9 cellular contexts compared by ENCODE assay signal in genomic region chr1:231162300-231162969, GRCh38. TPM values are rescaled to one million over a fixed set of nuclear protein-coding genes. Genes with fewer than 3 reads are reported as not detected.
DNase-seq lines count a peak whose midpoint lies in the region; ATAC-seq and TF ChIP-seq lines count a peak whose summit lies in the region.
"Had no signal": no experiment of that assay in that cellular context is flagged by ENCODE, and none has a peak within 500 bp of the region (broad histone marks: within the 10 kb centered on the region; RNA-seq: fewer than 3 reads in every experiment).

No MANE protein-coding gene starts in this region.

- intact Hi-C loops in CD8-positive, alpha-beta T cell (cut with DNase I, micrococcal nuclease): no loop called here

- CTCF ChIA-PET in CD8-positive, alpha-beta T cell (lab: Charles Lee): no interaction called here
- CTCF ChIA-PET in activated CD4-positive, alpha-beta memory T cell treated with anti-CD3 and anti-CD28 coated beads, Interleukin-2, amount 10 ng/mL, durations not matched to agents 7 days and 5 days (lab: Charles Lee): no interaction called here

- DNase-seq in CD8-positive, alpha-beta T cell: peak in 3 of 7 experiments; percentile 9 to 19 (median 13)
- DNase-seq in HT1080 (ENCODE audit: low read depth) (peak; percentile 26), foreskin fibroblast (peak; percentile 31 to 74), omental fat pad (ENCODE audit: low spot score) (no peak), NOMO-1 (lab: John Stamatoyannopoulos, UW; ENCODE audit: unreplicated experiment in 2 of 2) (no peak), medulla oblongata (ENCODE audit: extremely low spot score) (no peak)
- peak; percentile 30 for DNase-seq in activated CD4-positive, alpha-beta memory T cell treated with anti-CD3 and anti-CD28 coated beads, Interleukin-2, amount 10 ng/mL, durations not matched to agents 7 days and 5 days

- H3K36me3 ChIP-seq in CD8-positive, alpha-beta T cell (ENCODE audit: insufficient read depth, low read length): no peaks in the 10 kb centered on the region

- no peak overlapping the region for H3K27ac ChIP-seq in CD8-positive, alpha-beta T cell (ENCODE audit: low read depth, low read length)
- H3K27ac ChIP-seq: epithelial cell of prostate had no signal

- peak overlapping the region; percentile 18 for H3K4me3 Mint-ChIP-seq in CD8-positive, alpha-beta T cell
- no peak overlapping the region for H3K4me3 Mint-ChIP-seq in activated CD4-positive, alpha-beta memory T cell treated with anti-CD3 and anti-CD28 coated beads, Interleukin-2, amount 10 ng/mL, durations not matched to agents 7 days and 5 days

- ATAC-seq in CD8-positive, alpha-beta T cell: peak; percentile 56
- ATAC-seq in omental fat pad (ENCODE audit: low FRiP score) (peak; percentile 58), GM19324 (IDR thresholded peaks at IDR 0.05; ENCODE audit: low FRiP score, unreplicated experiment) (no peak)

- no peaks in the 10 kb centered on the region for H3K4me1 ChIP-seq in CD8-positive, alpha-beta T cell (ENCODE audit: insufficient read depth, low read length)

- no peak overlapping the region for H3K4me3 ChIP-seq in CD8-positive, alpha-beta T cell (ENCODE audit: low read depth, low read length)
- peak overlapping the region in 1 of 2 donors; percentile 25 for H3K4me3 ChIP-seq in foreskin fibroblast (ENCODE audit: low read depth in 1 of 2, low read length in 2 of 2)

- no peak overlapping the region for H3K27ac Mint-ChIP-seq in CD8-positive, alpha-beta T cell
- no peak overlapping the region for H3K27ac Mint-ChIP-seq in activated CD4-positive, alpha-beta memory T cell treated with anti-CD3 and anti-CD28 coated beads, Interleukin-2, amount 10 ng/mL, durations not matched to agents 7 days and 5 days

- no peaks in the 10 kb centered on the region for H3K9me3 ChIP-seq in CD8-positive, alpha-beta T cell (ENCODE audit: low read length)

- H3K27me3 Mint-ChIP-seq in CD8-positive, alpha-beta T cell (ENCODE audit: low read depth): peaks cover 51% of the 10 kb centered on the region
- H3K27me3 Mint-ChIP-seq in activated CD4-positive, alpha-beta memory T cell treated with anti-CD3 and anti-CD28 coated beads, Interleukin-2, amount 10 ng/mL, durations not matched to agents 7 days and 5 days: peaks cover 55% of the 10 kb centered on the region

- POLR2A ChIA-PET in CD8-positive, alpha-beta T cell (lab: Charles Lee): no interaction called here
- POLR2A ChIA-PET in activated CD4-positive, alpha-beta memory T cell treated with anti-CD3 and anti-CD28 coated beads, Interleukin-2, amount 10 ng/mL, durations not matched to agents 7 days and 5 days (lab: Charles Lee): no interaction called here

- no peaks in the 10 kb centered on the region for H3K9me3 Mint-ChIP-seq in CD8-positive, alpha-beta T cell
- H3K9me3 Mint-ChIP-seq in activated CD4-positive, alpha-beta memory T cell treated with anti-CD3 and anti-CD28 coated beads, Interleukin-2, amount 10 ng/mL, durations not matched to agents 7 days and 5 days: no peaks in the 10 kb centered on the region

- H3K36me3 Mint-ChIP-seq in CD8-positive, alpha-beta T cell: no peaks in the 10 kb centered on the region
- no peaks in the 10 kb centered on the region for H3K36me3 Mint-ChIP-seq in activated CD4-positive, alpha-beta memory T cell treated with anti-CD3 and anti-CD28 coated beads, Interleukin-2, amount 10 ng/mL, durations not matched to agents 7 days and 5 days (ENCODE audit: low read depth)

- H3K27me3 ChIP-seq in CD8-positive, alpha-beta T cell (ENCODE audit: insufficient read depth, low read length): peaks cover 22% of the 10 kb centered on the region

- TF ChIP-seq CTCF in CD8-positive, alpha-beta T cell (IDR thresholded peaks at IDR 0.05): no peak
- TF ChIP-seq CTCF in foreskin fibroblast (IDR thresholded peaks at IDR 0.05; ENCODE audit: low read depth, low read length): no peak
- no peak for TF ChIP-seq CTCF in omental fat pad (IDR thresholded peaks at IDR 0.05)

- H3K4me1 Mint-ChIP-seq in CD8-positive, alpha-beta T cell (ENCODE audit: low read depth): peaks cover 16% of the 10 kb centered on the region
- peaks cover 1% of the 10 kb centered on the region for H3K4me1 Mint-ChIP-seq in activated CD4-positive, alpha-beta memory T cell treated with anti-CD3 and anti-CD28 coated beads, Interleukin-2, amount 10 ng/mL, durations not matched to agents 7 days and 5 days

RNA-seq across cellular contexts. Expression of gene TRIM67, which starts 0.6 kb away (rescaled TPM):
- not detected for total RNA-seq in CD8-positive, alpha-beta T cell
- not detected in 2 replicates for total RNA-seq in HT1080 (2014; rRNA removed; shearing (Covaris generic))
- polyA plus RNA-seq in HT1080 (2015; cell fraction: cytosol; rRNA removed): not detected in 2 replicates
- polyA plus RNA-seq in HT1080 (2015; cell fraction: nucleus; rRNA removed): not detected in 2 replicates
- total RNA-seq in activated CD4-positive, alpha-beta memory T cell treated with anti-CD3 and anti-CD28 coated beads, Interleukin-2, amount 10 ng/mL, durations not matched to agents 7 days and 5 days: not detected
- under 1 TPM in 2 of 4 donors, not detected in 2; 0.06 to 0.32 TPM for total RNA-seq in omental fat pad

Comparison
In these comparisons a context has a peak if more than half of its experiments do, and no peak if none do; other contexts are left out.
1. DNase-seq: peak in HT1080 (single experiment), activated CD4-positive, alpha-beta memory T cell treated with anti-CD3 and anti-CD28 coated beads, Interleukin-2, amount 10 ng/mL, durations not matched to agents 7 days and 5 days (single experiment) and foreskin fibroblast (2 of 2); none in omental fat pad (single experiment), NOMO-1 (0 of 2) and medulla oblongata (single experiment).